ENCODE assay signal across 12 cellular contexts in genomic region chr6:108027594-108027993, GRCh38. TPM values are rescaled to one million over a fixed set of nuclear protein-coding genes. Genes with fewer than 3 reads are reported as not detected.
A peak's percentile ranks its signal among the peaks of the same experiment; 100 is the strongest.
DNase-seq lines count a peak whose midpoint lies in the region; ATAC-seq and TF ChIP-seq lines count a peak whose summit lies in the region.
"Had no signal": no experiment of that assay in that cellular context is flagged by ENCODE, and none has a peak within 500 bp of the region (broad histone marks: within the 10 kb centered on the region; RNA-seq: fewer than 3 reads in every experiment).

No MANE protein-coding gene starts in this region.

- no peak for TF ChIP-seq POLR2A in vagina (IDR thresholded peaks at IDR 0.05)

- H3K4me3 ChIP-seq in CD4-positive, CD25-positive, alpha-beta regulatory T cell (ENCODE audit: low read depth, low read length) = no peak overlapping the region
- no peak overlapping the region for H3K4me3 ChIP-seq in fibroblast of the aortic adventitia (ENCODE audit: low read depth, low read length)
- no peak overlapping the region for H3K4me3 ChIP-seq in vagina

- H3K36me3 Mint-ChIP-seq in CD4-positive, CD25-positive, alpha-beta regulatory T cell = peaks cover 7% of the 10 kb centered on the region
- peaks cover 5% of the 10 kb centered on the region for H3K36me3 Mint-ChIP-seq in activated T-cell treated with anti-CD3 and anti-CD28 coated beads, Interleukin-2, amount 50 U/mL, for 24 hours (ENCODE audit: low read depth)

- H3K27ac Mint-ChIP-seq in CD4-positive, CD25-positive, alpha-beta regulatory T cell = peak overlapping the region in 2 of 3 donors; percentile 29 to 42
- no peak overlapping the region for H3K27ac Mint-ChIP-seq in activated T-cell treated with anti-CD3 and anti-CD28 coated beads, Interleukin-2, amount 50 U/mL, for 24 hours

- H3K4me1 Mint-ChIP-seq in CD4-positive, CD25-positive, alpha-beta regulatory T cell = peaks cover 0 to 2% (median 0%) of the 10 kb centered on the region in 4 donors
- H3K4me1 Mint-ChIP-seq in activated T-cell treated with anti-CD3 and anti-CD28 coated beads, Interleukin-2, amount 50 U/mL, for 24 hours (ENCODE audit: low read depth) = no peaks in the 10 kb centered on the region

- intact Hi-C loops in vagina (cut with DNase I) = no loop called here

- no peak overlapping the region for H3K27ac ChIP-seq in CD4-positive, CD25-positive, alpha-beta regulatory T cell (ENCODE audit: insufficient read depth, low read length, poor library complexity, severe bottlenecking)
- H3K27ac ChIP-seq in vagina = no peak overlapping the region

- no peaks in the 10 kb centered on the region for H3K9me3 Mint-ChIP-seq in CD4-positive, CD25-positive, alpha-beta regulatory T cell
- no peaks in the 10 kb centered on the region for H3K9me3 Mint-ChIP-seq in activated T-cell treated with anti-CD3 and anti-CD28 coated beads, Interleukin-2, amount 50 U/mL, for 24 hours

- H3K27me3 ChIP-seq in CD4-positive, CD25-positive, alpha-beta regulatory T cell (ENCODE audit: control insufficient read depth, insufficient read depth, low read length) = no peaks in the 10 kb centered on the region
- H3K27me3 ChIP-seq in vagina = no peaks in the 10 kb centered on the region

- DNase-seq in CD4-positive, CD25-positive, alpha-beta regulatory T cell = no peak
- DNase-seq in HT-29 (ENCODE audit: low spot score) (peak; percentile 54), NCI-H774 (lab: John Stamatoyannopoulos, UW) (peak; percentile 47), fibroblast of the aortic adventitia (ENCODE audit: low read depth) (peak; percentile 25), vagina (ENCODE audit: extremely low spot score in 2 of 2) (no peak)
- no peak for DNase-seq in activated T-cell treated with anti-CD3 and anti-CD28 coated beads, Interleukin-2, amount 50 U/mL, for 24 hours
- no peak for DNase-seq in stimulated activated CD4-positive, alpha-beta T cell treated with anti-CD3 and anti-CD28 coated beads, Interleukin-4, amount 100 ng/mL, for 4 hours
- DNase-seq: AML-193, NCI-H187 treated with DMSO at 0.1 percent for 48 hours, occipital lobe, RPMI8226 had no signal

- no peak overlapping the region for H3K4me3 Mint-ChIP-seq in CD4-positive, CD25-positive, alpha-beta regulatory T cell
- H3K4me3 Mint-ChIP-seq in activated T-cell treated with anti-CD3 and anti-CD28 coated beads, Interleukin-2, amount 50 U/mL, for 24 hours = no peak overlapping the region

- H3K9me3 ChIP-seq in CD4-positive, CD25-positive, alpha-beta regulatory T cell (ENCODE audit: control insufficient read depth in 2 of 2, low read length in 2 of 2) = no peaks in the 10 kb centered on the region
- no peaks in the 10 kb centered on the region for H3K9me3 ChIP-seq in vagina

- no peaks in the 10 kb centered on the region for H3K36me3 ChIP-seq in CD4-positive, CD25-positive, alpha-beta regulatory T cell (ENCODE audit: control insufficient read depth, insufficient read depth, low read length)
- H3K36me3 ChIP-seq in vagina = no peaks in the 10 kb centered on the region

- H3K4me1 ChIP-seq in CD4-positive, CD25-positive, alpha-beta regulatory T cell (ENCODE audit: control insufficient read depth, insufficient read depth, low read length, poor library complexity, severe bottlenecking) = no peaks in the 10 kb centered on the region
- no peaks in the 10 kb centered on the region for H3K4me1 ChIP-seq in vagina

- no peak for TF ChIP-seq CTCF in fibroblast of the aortic adventitia (IDR thresholded peaks at IDR 0.05; ENCODE audit: insufficient read depth, low read length)
- TF ChIP-seq CTCF in vagina (IDR thresholded peaks at IDR 0.05) = no peak

- ATAC-seq in CD4-positive, CD25-positive, alpha-beta regulatory T cell (ENCODE audit: low read depth in 2 of 2) = no peak
- no peak for ATAC-seq in HG03139 (IDR thresholded peaks at IDR 0.05; ENCODE audit: unreplicated experiment)

- H3K27me3 Mint-ChIP-seq in CD4-positive, CD25-positive, alpha-beta regulatory T cell = no peaks in the 10 kb centered on the region
- H3K27me3 Mint-ChIP-seq in activated T-cell treated with anti-CD3 and anti-CD28 coated beads, Interleukin-2, amount 50 U/mL, for 24 hours = no peaks in the 10 kb centered on the region

RNA-seq across cellular contexts. Expression of gene OSTM1, which starts 46.9 kb away (rescaled TPM):
- total RNA-seq in CD4-positive, CD25-positive, alpha-beta regulatory T cell = 34.1 TPM
- 10 to 100 TPM; 32.2 to 56.2 (median 50.6) TPM for polyA plus RNA-seq in CD4-positive, CD25-positive, alpha-beta regulatory T cell
- 18.2 and 21.2 TPM in 2 replicates for total RNA-seq in HT-29 (2014; rRNA removed; shearing (Covaris generic))
- 44.1 and 165 TPM in 2 replicates for total RNA-seq in fibroblast of the aortic adventitia (ENCODE audit: low replicate concordance)
- 34.4 TPM for total RNA-seq in vagina

Comparison
In these comparisons a context has a peak if more than half of its experiments do, and no peak if none do; other contexts are left out.
1. DNase-seq: peak in HT-29 (single experiment), NCI-H774 (single experiment) and fibroblast of the aortic adventitia (single experiment); none in CD4-positive, CD25-positive, alpha-beta regulatory T cell (0 of 3), vagina (0 of 2), activated T-cell treated with anti-CD3 and anti-CD28 coated beads, Interleukin-2, amount 50 U/mL, for 24 hours (single experiment) and stimulated activated CD4-positive, alpha-beta T cell treated with anti-CD3 and anti-CD28 coated beads, Interleukin-4, amount 100 ng/mL, for 4 hours (0 of 2).